ENCODE assay signal across 8 cellular contexts in the genomic region with DNA sequence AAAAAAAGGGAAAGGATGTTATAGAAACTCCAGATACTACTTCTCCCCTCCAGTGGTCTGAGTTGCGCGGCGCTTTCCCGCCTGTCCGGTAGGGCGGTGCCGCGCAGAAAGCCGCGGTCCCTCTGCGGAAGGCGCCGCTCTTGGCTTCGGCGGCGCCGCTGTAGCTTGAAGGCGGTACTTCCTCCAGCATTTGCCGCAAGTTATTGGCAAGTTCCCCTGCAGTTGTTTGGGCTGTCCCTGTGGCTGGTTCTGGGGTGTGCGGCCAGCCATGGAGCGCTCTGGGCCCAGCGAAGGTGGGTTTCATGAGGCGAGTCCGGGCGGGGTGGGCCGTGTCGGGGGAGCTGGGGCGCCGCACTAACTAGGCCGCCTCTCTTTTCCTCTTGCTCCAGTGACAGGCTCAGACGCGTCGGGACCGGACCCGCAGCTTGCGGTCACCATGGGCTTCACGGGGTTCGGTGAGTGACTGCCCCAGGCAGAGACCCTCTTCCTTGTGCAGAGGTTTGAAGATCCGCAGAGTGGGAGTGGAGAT. TPM values are rescaled to one million over a fixed set of nuclear protein-coding genes. Genes with fewer than 3 reads are reported as not detected.
DNase-seq lines count a peak whose midpoint lies in the region; ATAC-seq and TF ChIP-seq lines count a peak whose summit lies in the region.
"Not testable (repeated sequence)": the region's sequence is repeated elsewhere in the genome, so short reads cannot be mapped to it uniquely, and the experiment has no call there.

TSS of gene WDR70 (plus strand) at position 219 of the 529 bp plus-strand sequence. CDS start at position 269, 50 bp downstream.

- H3K27me3 ChIP-seq in RWPE2 (ENCODE audit: insufficient read depth, poor library complexity, severe bottlenecking): not testable (repeated sequence)

- ATAC-seq in RWPE2 (ENCODE audit: low read depth): peak; percentile 100
- peak; percentile 99 for ATAC-seq in stimulated activated naive CD8-positive, alpha-beta T cell treated with anti-CD3 and anti-CD28 coated beads, Interleukin-15, amount 100 ng/mL, for 72 hours

- not testable (repeated sequence) for H3K4me1 Mint-ChIP-seq in activated T-helper 2 cell treated with anti-CD3 and anti-CD28 coated beads, Interferon-gamma antibody, Interleukin-2, Interleukin-4, amounts not matched to agents 10 μg/mL and 5 μg/mL and 100 μg/mL, durations not matched to agents 14 hours and 24 hours and 36 hours (ENCODE audit: low read depth); nephron progenitor cell
- H3K4me1 Mint-ChIP-seq in stimulated activated naive CD8-positive, alpha-beta T cell treated with anti-CD3 and anti-CD28 coated beads, Interleukin-15, amount 100 ng/mL, for 72 hours: peaks cover 21% of the 10 kb centered on the region

- not testable (repeated sequence) for H3K4me1 ChIP-seq in RWPE2 (ENCODE audit: insufficient read depth, poor library complexity, severe bottlenecking)

- peak; percentile 64 for TF ChIP-seq CTCF in LNCAP (IDR thresholded peaks at IDR 0.05)
- TF ChIP-seq CTCF in RWPE2 (IDR thresholded peaks at IDR 0.05; ENCODE audit: poor library complexity, severe bottlenecking): peak; percentile 85
- TF ChIP-seq CTCF in fibroblast of pulmonary artery (IDR thresholded peaks at IDR 0.05; ENCODE audit: low read length, missing control alignments): peak; percentile 54
- TF ChIP-seq CTCF in nephron progenitor cell (IDR thresholded peaks at IDR 0.05): peak; percentile 46

- not testable (repeated sequence) for H3K9me3 Mint-ChIP-seq in activated T-helper 2 cell treated with anti-CD3 and anti-CD28 coated beads, Interferon-gamma antibody, Interleukin-2, Interleukin-4, amounts not matched to agents 10 μg/mL and 5 μg/mL and 100 μg/mL, durations not matched to agents 14 hours and 24 hours and 36 hours; nephron progenitor cell; stimulated activated naive CD8-positive, alpha-beta T cell treated with anti-CD3 and anti-CD28 coated beads, Interleukin-15, amount 100 ng/mL, for 72 hours

- H3K36me3 Mint-ChIP-seq in activated T-helper 2 cell treated with anti-CD3 and anti-CD28 coated beads, Interferon-gamma antibody, Interleukin-2, Interleukin-4, amounts not matched to agents 10 μg/mL and 5 μg/mL and 100 μg/mL, durations not matched to agents 14 hours and 24 hours and 36 hours (ENCODE audit: low read depth): peaks cover 16% of the 10 kb centered on the region
- H3K36me3 Mint-ChIP-seq in nephron progenitor cell (ENCODE audit: low read depth): peaks cover 16% of the 10 kb centered on the region

- H3K27ac Mint-ChIP-seq in activated T-helper 2 cell treated with anti-CD3 and anti-CD28 coated beads, Interferon-gamma antibody, Interleukin-2, Interleukin-4, amounts not matched to agents 10 μg/mL and 5 μg/mL and 100 μg/mL, durations not matched to agents 14 hours and 24 hours and 36 hours: peak within 1 kb of the TSS; percentile 74
- H3K27ac Mint-ChIP-seq in nephron progenitor cell: peak within 1 kb of the TSS; percentile 6
- peak within 1 kb of the TSS; percentile 83 to 89 for H3K27ac Mint-ChIP-seq in stimulated activated naive CD8-positive, alpha-beta T cell treated with anti-CD3 and anti-CD28 coated beads, Interleukin-15, amount 100 ng/mL, for 72 hours

- peak within 1 kb of the TSS; percentile 64 for H3K4me3 ChIP-seq in RWPE2 (ENCODE audit: severe bottlenecking)
- H3K4me3 ChIP-seq in fibroblast of pulmonary artery (replicated peaks; ENCODE audit: low read depth, low read length): peak within 1 kb of the TSS; percentile 80

- peak; percentile 92 for DNase-seq in ELF-1 (ENCODE audit: low read depth, low spot score)
- DNase-seq in GOT3 (lab: John Stamatoyannopoulos, UW): peak; percentile 51
- DNase-seq in RWPE2 (ENCODE audit: low spot score): peak; percentile 86
- peak; percentile 74 for DNase-seq in activated T-helper 2 cell treated with anti-CD3 and anti-CD28 coated beads, Interferon-gamma antibody, Interleukin-2, Interleukin-4, amounts not matched to agents 10 μg/mL and 5 μg/mL and 100 μg/mL, durations not matched to agents 14 hours and 24 hours and 36 hours (ENCODE audit: low spot score)
- DNase-seq in fibroblast of pulmonary artery (ENCODE audit: low read depth): peak; percentile 95
- peak; percentile 78 for DNase-seq in nephron progenitor cell
- peak; percentile 79 to 87 for DNase-seq in stimulated activated naive CD8-positive, alpha-beta T cell treated with anti-CD3 and anti-CD28 coated beads, Interleukin-15, amount 100 ng/mL, for 72 hours

- intact Hi-C loops in activated T-helper 2 cell treated with anti-CD3 and anti-CD28 coated beads, Interferon-gamma antibody, Interleukin-2, Interleukin-4, amounts not matched to agents 10 μg/mL and 5 μg/mL and 100 μg/mL, durations not matched to agents 14 hours and 24 hours and 36 hours (cut with micrococcal nuclease): loop anchor here (1.0 kb wide), 1 partner anchor 8 kb away; the partner anchor contains the start of gene NUP155

- peaks cover 30% of the 10 kb centered on the region for H3K36me3 ChIP-seq in RWPE2 (ENCODE audit: low read depth)

- H3K27ac ChIP-seq in RWPE2 (ENCODE audit: poor library complexity, severe bottlenecking): not testable (repeated sequence)

- H3K27me3 Mint-ChIP-seq in activated T-helper 2 cell treated with anti-CD3 and anti-CD28 coated beads, Interferon-gamma antibody, Interleukin-2, Interleukin-4, amounts not matched to agents 10 μg/mL and 5 μg/mL and 100 μg/mL, durations not matched to agents 14 hours and 24 hours and 36 hours (ENCODE audit: low read depth); stimulated activated naive CD8-positive, alpha-beta T cell treated with anti-CD3 and anti-CD28 coated beads, Interleukin-15, amount 100 ng/mL, for 72 hours: not testable (repeated sequence)
- H3K27me3 Mint-ChIP-seq in nephron progenitor cell (ENCODE audit: low read depth, poor library complexity): peaks cover 22% of the 10 kb centered on the region

- peak within 1 kb of the TSS; percentile 98 for H3K4me3 Mint-ChIP-seq in activated T-helper 2 cell treated with anti-CD3 and anti-CD28 coated beads, Interferon-gamma antibody, Interleukin-2, Interleukin-4, amounts not matched to agents 10 μg/mL and 5 μg/mL and 100 μg/mL, durations not matched to agents 14 hours and 24 hours and 36 hours (ENCODE audit: low read depth)
- peak within 1 kb of the TSS; percentile 95 for H3K4me3 Mint-ChIP-seq in nephron progenitor cell
- peak within 1 kb of the TSS; percentile 89 to 97 for H3K4me3 Mint-ChIP-seq in stimulated activated naive CD8-positive, alpha-beta T cell treated with anti-CD3 and anti-CD28 coated beads, Interleukin-15, amount 100 ng/mL, for 72 hours

- not testable (repeated sequence) for H3K9me3 ChIP-seq in RWPE2 (ENCODE audit: severe bottlenecking)

RNA-seq across cellular contexts. Expression of gene WDR70, which starts in this region (rescaled TPM):
- 37.9 and 45.3 TPM in 2 replicates for total RNA-seq in activated T-helper 2 cell treated with anti-CD3 and anti-CD28 coated beads, Interferon-gamma antibody, Interleukin-2, Interleukin-4, amounts not matched to agents 10 μg/mL and 5 μg/mL and 100 μg/mL, durations not matched to agents 14 hours and 24 hours and 36 hours

Comparison
In these comparisons a context has a peak if more than half of its experiments do, and no peak if none do; other contexts are left out.
1. H3K27ac Mint-ChIP-seq: peak in every context shown above with its lines; median percentile 86 in stimulated activated naive CD8-positive, alpha-beta T cell treated with anti-CD3 and anti-CD28 coated beads, Interleukin-15, amount 100 ng/mL, for 72 hours; 74 in activated T-helper 2 cell treated with anti-CD3 and anti-CD28 coated beads, Interferon-gamma antibody, Interleukin-2, Interleukin-4, amounts not matched to agents 10 μg/mL and 5 μg/mL and 100 μg/mL, durations not matched to agents 14 hours and 24 hours and 36 hours; 6 in nephron progenitor cell.